In the genomic region with DNA sequence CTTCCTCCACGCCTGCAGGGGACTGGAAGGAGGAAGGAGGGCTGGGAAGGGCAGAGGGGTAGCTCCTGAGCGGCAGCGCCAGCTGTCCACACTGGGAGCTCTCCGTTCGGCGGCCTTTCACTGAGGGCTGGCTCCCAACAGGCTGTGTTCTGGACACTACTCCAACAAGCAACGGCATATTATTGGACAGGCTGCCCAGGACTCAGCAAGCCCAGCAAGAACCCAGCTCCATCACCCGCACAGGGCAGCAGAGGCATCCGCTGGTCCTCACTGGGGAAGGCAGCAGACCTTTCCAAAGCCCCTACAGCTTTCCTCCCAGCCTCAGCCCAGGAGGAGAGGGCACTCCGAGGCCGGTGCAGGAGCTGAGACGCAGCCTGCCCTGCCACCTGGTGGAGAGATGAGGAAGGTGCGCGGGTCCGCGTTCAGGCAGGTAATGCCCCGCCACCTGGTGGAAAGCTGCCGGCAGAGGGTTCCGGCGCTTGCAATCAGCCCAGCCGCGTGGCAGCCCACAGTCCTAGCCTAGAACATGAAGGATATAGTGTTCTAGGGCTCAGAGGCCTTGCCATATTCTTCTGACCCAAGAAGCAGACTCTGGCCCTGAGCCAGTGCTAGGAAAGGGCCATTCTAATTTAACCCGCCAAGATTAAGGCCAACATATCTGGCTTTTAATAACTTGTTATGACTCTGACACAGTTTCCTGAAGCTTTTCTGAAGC, we compare ENCODE assay signal across 1 cellular context.
A peak's percentile ranks its signal among the peaks of the same experiment; 100 is the strongest.
TF ChIP-seq lines count a peak whose summit lies in the region.

No MANE protein-coding gene starts in this region.

TF ChIP-seq in HepG2, 621 proteins besides CTCF, POLR2A, EP300 and RAD21 (continued from another document):
- TF ChIP-seq, protein P1, sequence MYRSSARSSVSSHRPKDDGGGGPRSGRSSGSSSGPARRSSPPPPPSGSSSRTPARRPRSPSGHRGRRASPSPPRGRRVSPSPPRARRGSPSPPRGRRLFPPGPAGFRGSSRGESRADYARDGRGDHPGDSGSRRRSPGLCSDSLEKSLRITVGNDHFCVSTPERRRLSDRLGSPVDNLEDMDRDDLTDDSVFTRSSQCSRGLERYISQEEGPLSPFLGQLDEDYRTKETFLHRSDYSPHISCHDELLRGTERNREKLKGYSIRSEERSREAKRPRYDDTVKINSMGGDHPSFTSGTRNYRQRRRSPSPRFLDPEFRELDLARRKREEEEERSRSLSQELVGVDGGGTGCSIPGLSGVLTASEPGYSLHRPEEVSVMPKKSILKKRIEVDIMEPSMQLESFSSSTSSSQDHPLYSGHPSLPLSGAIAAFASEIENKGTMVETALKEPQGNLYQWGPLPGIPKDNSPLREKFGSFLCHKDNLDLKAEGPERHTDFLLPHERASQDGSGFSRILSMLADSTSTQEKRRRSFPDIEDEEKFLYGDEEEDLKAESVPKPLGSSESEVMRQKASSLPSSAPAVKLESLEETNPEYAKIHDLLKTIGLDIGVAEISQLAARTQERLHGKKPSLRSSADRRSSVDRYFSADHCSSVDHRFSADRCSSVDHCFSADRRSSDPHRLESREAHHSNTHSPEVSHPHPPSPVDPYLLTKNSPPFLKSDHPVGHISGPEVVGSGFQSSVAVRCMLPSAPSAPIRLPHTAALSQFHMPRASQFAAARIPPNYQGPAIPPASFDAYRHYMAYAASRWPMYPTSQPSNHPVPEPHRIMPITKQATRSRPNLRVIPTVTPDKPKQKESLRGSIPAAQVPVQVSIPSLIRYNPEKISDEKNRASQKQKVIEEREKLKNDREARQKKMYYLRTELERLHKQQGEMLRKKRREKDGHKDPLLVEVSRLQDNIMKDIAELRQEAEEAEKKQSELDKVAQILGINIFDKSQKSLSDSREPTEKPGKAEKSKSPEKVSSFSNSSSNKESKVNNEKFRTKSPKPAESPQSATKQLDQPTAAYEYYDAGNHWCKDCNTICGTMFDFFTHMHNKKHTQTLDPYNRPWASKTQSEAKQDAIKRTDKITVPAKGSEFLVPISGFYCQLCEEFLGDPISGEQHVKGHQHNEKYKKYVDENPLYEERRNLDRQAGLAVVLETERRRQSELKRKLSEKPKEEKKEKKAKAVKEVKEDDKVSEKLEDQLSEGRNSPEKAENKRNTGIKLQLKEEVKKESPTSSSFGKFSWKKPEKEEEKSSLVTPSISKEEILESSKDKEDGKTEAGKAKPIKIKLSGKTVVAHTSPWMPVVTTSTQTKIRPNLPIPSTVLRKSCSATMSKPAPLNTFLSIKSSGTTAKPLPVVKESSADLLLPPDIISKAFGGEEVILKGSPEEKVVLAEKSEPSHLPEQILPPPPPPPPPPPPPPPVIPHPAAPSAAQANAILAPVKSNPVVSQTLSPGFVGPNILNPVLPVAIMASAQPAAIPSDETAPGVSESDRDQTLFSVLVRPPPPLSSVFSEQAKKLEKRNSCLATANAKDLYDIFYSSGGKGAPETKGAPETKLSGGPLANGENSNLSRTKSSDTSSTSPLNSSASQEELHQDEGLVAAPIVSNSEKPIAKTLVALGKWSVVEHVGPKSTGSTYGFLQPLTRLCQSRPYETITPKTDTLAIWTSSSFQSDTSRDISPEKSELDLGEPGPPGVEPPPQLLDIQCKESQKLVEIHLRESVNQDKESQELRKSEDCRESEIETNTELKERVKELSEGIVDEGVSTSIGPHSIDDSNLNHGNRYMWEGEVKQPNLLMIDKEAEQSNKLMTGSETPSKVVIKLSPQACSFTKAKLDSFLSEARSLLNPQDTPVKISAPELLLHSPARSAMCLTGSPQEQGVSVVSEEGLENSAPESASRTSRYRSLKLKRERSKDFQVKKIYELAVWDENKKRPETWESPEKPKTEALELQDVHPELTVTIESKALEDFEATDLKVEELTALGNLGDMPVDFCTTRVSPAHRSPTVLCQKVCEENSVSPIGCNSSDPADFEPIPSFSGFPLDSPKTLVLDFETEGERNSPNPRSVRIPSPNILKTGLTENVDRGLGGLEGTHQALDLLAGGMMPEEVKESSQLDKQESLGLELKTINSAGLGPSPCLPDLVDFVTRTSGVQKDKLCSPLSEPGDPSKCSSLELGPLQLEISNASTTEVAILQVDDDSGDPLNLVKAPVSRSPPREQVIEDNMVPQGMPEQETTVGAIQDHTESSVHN (CRISPR knock-in tag; IDR thresholded peaks at IDR 0.05), result 0 out of 2 replicates have a peak, but pooled peaks have one; percentile 55
- TF ChIP-seq BHLHE40 (IDR thresholded peaks at IDR 0.05; ENCODE audit: low read length) (no peak), ZNF768 (CRISPR knock-in tag; IDR thresholded peaks at IDR 0.05) (peak; percentile 72), KAT2B (IDR thresholded peaks at IDR 0.05; ENCODE audit: borderline replicate concordance, low read depth, low read length) (no peak), NR2C2 (CRISPR knock-in tag; IDR thresholded peaks at IDR 0.05; ENCODE audit: borderline replicate concordance) (no peak), SMAD3 (CRISPR knock-in tag; IDR thresholded peaks at IDR 0.05) (no peak; the same call in 1 of the 2 replicates), MEIS2 (CRISPR knock-in tag; IDR thresholded peaks at IDR 0.05) (no peak), PHB2 (IDR thresholded peaks at IDR 0.05; ENCODE audit: partially characterized antibody) (no peak), MEIS1 (CRISPR knock-in tag; IDR thresholded peaks at IDR 0.05; ENCODE audit: borderline replicate concordance) (peak; percentile 68; the same call in 1 of the 2 replicates), ZNF343 (CRISPR knock-in tag; IDR thresholded peaks at IDR 0.05) (0 out of 2 replicates have a peak, but pooled peaks have one; percentile 51), RFX3 (CRISPR knock-in tag; IDR thresholded peaks at IDR 0.05) (no peak), NR1H2 (CRISPR knock-in tag; IDR thresholded peaks at IDR 0.05; ENCODE audit: borderline replicate concordance, low read depth) (no peak), ZNF558 (CRISPR knock-in tag; IDR thresholded peaks at IDR 0.05; ENCODE audit: borderline replicate concordance) (no peak), MIER3 (CRISPR knock-in tag; IDR thresholded peaks at IDR 0.05; ENCODE audit: borderline replicate concordance) (peak; percentile 47; the same call in 1 of the 2 replicates), GFI1 (CRISPR knock-in tag; IDR thresholded peaks at IDR 0.05; ENCODE audit: borderline replicate concordance) (no peak), RBM39 (IDR thresholded peaks at IDR 0.05; ENCODE audit: low read depth, low read length, poor library complexity, severe bottlenecking) (peak; percentile 39), ZFP1 (CRISPR knock-in tag; IDR thresholded peaks at IDR 0.05) (no peak), ZMYM3 (CRISPR knock-in tag; IDR thresholded peaks at IDR 0.05) (no peak), ZNF652 (CRISPR knock-in tag; IDR thresholded peaks at IDR 0.05; ENCODE audit: borderline replicate concordance, low read depth) (no peak)
- TF ChIP-seq, protein P2, sequence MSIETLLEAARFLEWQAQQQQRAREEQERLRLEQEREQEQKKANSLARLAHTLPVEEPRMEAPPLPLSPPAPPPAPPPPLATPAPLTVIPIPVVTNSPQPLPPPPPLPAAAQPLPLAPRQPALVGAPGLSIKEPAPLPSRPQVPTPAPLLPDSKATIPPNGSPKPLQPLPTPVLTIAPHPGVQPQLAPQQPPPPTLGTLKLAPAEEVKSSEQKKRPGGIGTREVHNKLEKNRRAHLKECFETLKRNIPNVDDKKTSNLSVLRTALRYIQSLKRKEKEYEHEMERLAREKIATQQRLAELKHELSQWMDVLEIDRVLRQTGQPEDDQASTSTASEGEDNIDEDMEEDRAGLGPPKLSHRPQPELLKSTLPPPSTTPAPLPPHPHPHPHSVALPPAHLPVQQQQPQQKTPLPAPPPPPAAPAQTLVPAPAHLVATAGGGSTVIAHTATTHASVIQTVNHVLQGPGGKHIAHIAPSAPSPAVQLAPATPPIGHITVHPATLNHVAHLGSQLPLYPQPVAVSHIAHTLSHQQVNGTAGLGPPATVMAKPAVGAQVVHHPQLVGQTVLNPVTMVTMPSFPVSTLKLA (IDR thresholded peaks at IDR 0.05), result no peak
- TF ChIP-seq, protein P3, sequence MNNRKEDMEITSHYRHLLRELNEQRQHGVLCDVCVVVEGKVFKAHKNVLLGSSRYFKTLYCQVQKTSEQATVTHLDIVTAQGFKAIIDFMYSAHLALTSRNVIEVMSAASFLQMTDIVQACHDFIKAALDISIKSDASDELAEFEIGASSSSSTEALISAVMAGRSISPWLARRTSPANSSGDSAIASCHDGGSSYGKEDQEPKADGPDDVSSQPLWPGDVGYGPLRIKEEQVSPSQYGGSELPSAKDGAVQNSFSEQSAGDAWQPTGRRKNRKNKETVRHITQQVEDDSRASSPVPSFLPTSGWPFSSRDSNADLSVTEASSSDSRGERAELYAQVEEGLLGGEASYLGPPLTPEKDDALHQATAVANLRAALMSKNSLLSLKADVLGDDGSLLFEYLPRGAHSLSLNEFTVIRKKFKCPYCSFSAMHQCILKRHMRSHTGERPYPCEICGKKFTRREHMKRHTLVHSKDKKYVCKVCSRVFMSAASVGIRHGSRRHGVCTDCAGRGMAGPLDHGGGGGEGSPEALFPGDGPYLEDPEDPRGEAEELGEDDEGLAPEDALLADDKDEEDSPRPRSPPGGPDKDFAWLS (CRISPR knock-in tag; IDR thresholded peaks at IDR 0.05; ENCODE audit: borderline replicate concordance), result no peak
- TF ChIP-seq, protein P4, sequence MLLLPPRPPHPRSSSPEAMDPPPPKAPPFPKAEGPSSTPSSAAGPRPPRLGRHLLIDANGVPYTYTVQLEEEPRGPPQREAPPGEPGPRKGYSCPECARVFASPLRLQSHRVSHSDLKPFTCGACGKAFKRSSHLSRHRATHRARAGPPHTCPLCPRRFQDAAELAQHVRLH (CRISPR knock-in tag; IDR thresholded peaks at IDR 0.05; ENCODE audit: borderline replicate concordance, low read depth), result peak; percentile 51; the same call in 1 of the 2 replicates
- TF ChIP-seq, protein P5, sequence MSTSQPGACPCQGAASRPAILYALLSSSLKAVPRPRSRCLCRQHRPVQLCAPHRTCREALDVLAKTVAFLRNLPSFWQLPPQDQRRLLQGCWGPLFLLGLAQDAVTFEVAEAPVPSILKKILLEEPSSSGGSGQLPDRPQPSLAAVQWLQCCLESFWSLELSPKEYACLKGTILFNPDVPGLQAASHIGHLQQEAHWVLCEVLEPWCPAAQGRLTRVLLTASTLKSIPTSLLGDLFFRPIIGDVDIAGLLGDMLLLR (CRISPR knock-in tag; IDR thresholded peaks at IDR 0.05), result no peak
